In the genomic region with DNA sequence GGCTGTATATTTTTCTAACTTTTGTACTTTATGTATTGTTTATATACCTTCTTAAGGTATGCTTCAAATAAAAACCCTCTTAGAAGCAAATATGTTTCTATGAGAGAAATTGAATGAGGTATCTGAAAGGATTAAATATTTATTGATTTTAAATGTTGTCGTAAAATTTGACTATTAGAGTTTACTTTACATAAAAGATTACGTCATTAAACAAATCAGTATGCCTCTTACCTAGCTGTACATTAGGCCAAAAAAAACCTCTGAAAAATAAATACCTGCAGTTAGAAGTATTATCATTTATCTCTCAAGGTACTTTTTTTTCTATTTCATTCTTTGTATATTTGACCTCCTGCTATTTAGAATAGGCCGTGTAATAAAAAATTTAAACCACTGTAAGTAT, we compare ENCODE assay signal across 33 cellular contexts.
"Had no signal": no experiment of that assay in that cellular context is flagged by ENCODE, and none has a peak within 500 bp of the region (broad histone marks: within the 10 kb centered on the region; RNA-seq: fewer than 3 reads in every experiment).

No MANE protein-coding gene starts in this region.

- H3K27me3 ChIP-seq: adrenal gland, body of pancreas, brain microvascular endothelial cell, breast epithelium had no signal

- H3K36me3 ChIP-seq: adrenal gland, brain microvascular endothelial cell, breast epithelium had no signal

- H3K27ac ChIP-seq: adrenal gland, body of pancreas, brain microvascular endothelial cell, breast epithelium, VCaP had no signal

- FAIRE-seq: astrocyte, TTC549 had no signal

- H3K4me3 ChIP-seq: adrenal gland, body of pancreas, breast epithelium had no signal

- ATAC-seq: activated CD8-positive, alpha-beta T cell treated with anti-CD3 and anti-CD28 coated beads for 36 hours; activated naive CD4-positive, alpha-beta T cell treated with anti-CD3 and anti-CD28 coated beads, Interleukin-2, amount 50 U/mL, for 72 hours; activated T-cell treated with anti-CD3 and anti-CD28 coated beads, Interleukin-2, amount 50 U/mL, for 4 hours; activated T-cell treated with anti-CD3 and anti-CD28 coated beads, Interleukin-2, amount 50 U/mL, for 72 hours; activated T-helper 17 cell treated with anti-CD3 and anti-CD28 coated beads, Interleukin-2, amount 50 U/mL, for 72 hours; body of pancreas had no signal

- DNase-seq: activated B cell treated with CpG ODN at 0.5 μM for 24 hours; activated CD4-positive, alpha-beta memory T cell treated with anti-CD3 and anti-CD28 coated beads for 36 hours; activated CD4-positive, alpha-beta T cell treated with anti-CD3 and anti-CD28 coated beads for 4 hours; activated CD4-positive, alpha-beta T cell treated with anti-CD3 and anti-CD28 coated beads, Interleukin-2, amount 10 ng/mL, durations not matched to agents 24 days and 14 days; activated CD4-positive, alpha-beta T cell treated with anti-CD3 and anti-CD28 coated beads, Interleukin-2, amount 50 U/mL, for 1 hour; activated CD4-positive, alpha-beta T cell treated with anti-CD3 and anti-CD28 coated beads, Interleukin-2, amount 50 U/mL, for 4 hours; activated CD4-positive, CD25-positive, alpha-beta regulatory T cell treated with anti-CD3 and anti-CD28 coated beads, Interleukin-2, amount 50 U/mL, for 72 hours; activated CD8-positive, alpha-beta memory T cell treated with anti-CD3 and anti-CD28 coated beads, Interleukin-2, amount 50 U/mL, for 4 hours; activated CD8-positive, alpha-beta T cell treated with anti-CD3 and anti-CD28 coated beads for 36 hours; activated effector memory CD4-positive, alpha-beta T cell treated with anti-CD3 and anti-CD28 coated beads, Interleukin-2, amount 50 U/mL, for 16 hours; activated gamma-delta T cell treated with Interleukin-2 at 50 U/mL for 16 hours; activated naive CD4-positive, alpha-beta T cell; activated naive CD4-positive, alpha-beta T cell treated with anti-CD3 and anti-CD28 coated beads for 36 hours; activated naive CD4-positive, alpha-beta T cell treated with anti-CD3 and anti-CD28 coated beads, Interleukin-2, amount 50 U/mL, for 16 hours; activated naive CD8-positive, alpha-beta T cell treated with anti-CD3 and anti-CD28 coated beads for 36 hours; activated T-cell treated with anti-CD3 and anti-CD28 coated beads for 4 hours; activated T-cell treated with anti-CD3 and anti-CD28 coated beads, Interleukin-2, amount 50 U/mL, for 1 hour; activated T-cell treated with anti-CD3 and anti-CD28 coated beads, Interleukin-2, amount 50 U/mL, for 4 hours; activated T-cell treated with anti-CD3 and anti-CD28 coated beads, Interleukin-2, amount 50 U/mL, for 72 hours; adrenal gland; amniotic stem cell; aorta; body of pancreas; brain microvascular endothelial cell; central memory CD4-positive, alpha-beta T cell; T-helper 2 cell; T-helper 9 cell had no signal

- H3K9me3 ChIP-seq: adrenal gland, body of pancreas, breast epithelium had no signal

- H3K4me1 ChIP-seq: adrenal gland, body of pancreas, breast epithelium had no signal
